12 cellular contexts compared by ENCODE assay signal in the genomic region with DNA sequence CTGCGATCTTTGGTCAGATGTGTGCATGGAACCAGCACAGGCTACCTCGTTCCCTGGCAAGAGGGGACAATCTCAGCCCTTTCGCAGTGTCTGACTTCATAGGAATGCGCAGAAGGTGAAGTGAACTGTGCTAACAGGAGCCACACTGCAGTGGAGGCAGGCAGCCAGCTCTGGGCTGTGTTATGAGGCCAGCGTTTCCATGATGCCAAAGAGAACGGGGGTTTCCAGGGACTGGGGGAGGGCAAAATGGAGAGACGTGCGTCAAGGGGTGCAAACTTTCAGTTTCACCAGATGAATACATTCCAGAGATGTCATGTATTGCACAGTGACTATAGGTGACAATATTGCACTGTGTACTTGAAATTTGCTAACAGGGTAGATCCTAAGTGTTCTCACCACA. TPM values are rescaled to one million over a fixed set of nuclear protein-coding genes. Genes with fewer than 3 reads are reported as not detected.
DNase-seq lines count a peak whose midpoint lies in the region; ATAC-seq, FAIRE-seq and TF ChIP-seq lines count a peak whose summit lies in the region.
"Had no signal": no experiment of that assay in that cellular context is flagged by ENCODE, and none has a peak within 500 bp of the region (broad histone marks: within the 10 kb centered on the region; RNA-seq: fewer than 3 reads in every experiment).

No MANE protein-coding gene starts in this region.

- TF ChIP-seq POLR2A in HepG2 (IDR thresholded peaks at IDR 0.05; ENCODE audit: insufficient read depth in 1 of 2, low read depth in 2 of 2, low read length in 2 of 2) = no peak
- no peak for TF ChIP-seq POLR2A in right lobe of liver (IDR thresholded peaks at IDR 0.05)
- no peak for TF ChIP-seq POLR2A in gastrocnemius medialis (IDR thresholded peaks at IDR 0.05)

- no peaks in the 10 kb centered on the region for H3K27me3 Mint-ChIP-seq in T-helper 2 cell treated with Interferon-gamma antibody and Interleukin-4, amounts not matched to agents 5 μg/mL and 100 μg/mL, for 36 hours (ENCODE audit: low read depth)
- no peaks in the 10 kb centered on the region for H3K27me3 Mint-ChIP-seq in effector memory CD8-positive, alpha-beta T cell
- H3K27me3 Mint-ChIP-seq: T-cell had no signal

- H4K20me1 ChIP-seq in HepG2 (ENCODE audit: insufficient read depth, low read length) = no peaks in the 10 kb centered on the region

- no peaks in the 10 kb centered on the region for H3K9me3 ChIP-seq in HepG2 (ENCODE audit: low read length)
- H3K9me3 ChIP-seq in right lobe of liver = no peaks in the 10 kb centered on the region
- H3K9me3 ChIP-seq in gastrocnemius medialis = no peaks in the 10 kb centered on the region

- DNase-seq in HepG2 (ENCODE audit: low spot score) = no peak
- no peak for DNase-seq in right lobe of liver
- peak; percentile 76 for DNase-seq in T-helper 2 cell treated with Interferon-gamma antibody and Interleukin-4, amounts not matched to agents 5 μg/mL and 100 μg/mL, for 36 hours (ENCODE audit: low spot score)
- no peak for DNase-seq in effector memory CD8-positive, alpha-beta T cell
- no peak for DNase-seq in NCI-H446 treated with DMSO at 0.1 percent for 48 hours (lab: John Stamatoyannopoulos, UW)
- no peak for DNase-seq in gastrocnemius medialis
- DNase-seq in sciatic nerve (ENCODE audit: low spot score) = no peak
- no peak for DNase-seq in DMS79 (lab: John Stamatoyannopoulos, UW)
- DNase-seq: KG1, NCI-H526 treated with DMSO at 0.1 percent for 48 hours had no signal

- no peak for TF ChIP-seq RAD21 in HepG2 (CRISPR knock-in tag; IDR thresholded peaks at IDR 0.05)

- 25% methylated on average over 2 of the region's 8 CpGs for WGBS in HepG2 (ENCODE audit: low lambda C conversion rate)
- 69% methylated on average over 6 of the region's 8 CpGs for WGBS in right lobe of liver (ENCODE audit: insufficient coverage, low coverage, low lambda C conversion rate, missing lambda C conversion rate)

- POLR2A ChIA-PET in HepG2 (lab: Yijun Ruan, JAX) = interaction anchor here (1.5 kb wide), 1 partner anchor 20 kb away, joined by 3 read pairs; no protein-coding TSS in a partner anchor

- no peak overlapping the region for H3K9ac ChIP-seq in HepG2 (ENCODE audit: insufficient read depth, low read depth, low read length)

- CTCF ChIA-PET in HepG2 (lab: Yijun Ruan, JAX; ENCODE audit: low intra/inter-chr PET ratio, low total read pairs) = interaction anchor here (9.0 kb wide), 1 partner anchor 120 kb away, joined by 696 read pairs; no protein-coding TSS in a partner anchor

- in situ Hi-C loops in HepG2 (cut with HindIII; ENCODE audit: extremely low pct_ligation_motif_present, low pct_unique_long_range_greater_than_20kb) (loop anchor here (5.0 to 10.0 kb wide), 2 partner anchors 113 to 115 kb away; no protein-coding TSS in a partner anchor), gastrocnemius medialis (cut with MboI; ENCODE audit: low sequenced_read_pairs in 4 of 4) (loop anchor here (5.0 to 25.0 kb wide), 2 partner anchors 110 to 120 kb away; no protein-coding TSS in a partner anchor)

- H3K4me3 ChIP-seq in HepG2 (replicated peaks in 1 of 3; ENCODE audit: insufficient read depth in 1 of 3, low read depth in 2 of 3, low read length in 3 of 3) = peak overlapping the region in 1 of 3 experiments; percentile 23; a peak in 2 of 6 replicates
- no peak overlapping the region for H3K4me3 ChIP-seq in right lobe of liver
- no peak overlapping the region for H3K4me3 ChIP-seq in gastrocnemius medialis

- H3K36me3 Mint-ChIP-seq in T-helper 2 cell treated with Interferon-gamma antibody and Interleukin-4, amounts not matched to agents 5 μg/mL and 100 μg/mL, for 36 hours (ENCODE audit: low read depth) = no peaks in the 10 kb centered on the region
- no peaks in the 10 kb centered on the region for H3K36me3 Mint-ChIP-seq in effector memory CD8-positive, alpha-beta T cell (ENCODE audit: insufficient read depth)
- H3K36me3 Mint-ChIP-seq: T-cell had no signal

- peak overlapping the region; percentile 67 for H3K27ac Mint-ChIP-seq in T-helper 2 cell treated with Interferon-gamma antibody and Interleukin-4, amounts not matched to agents 5 μg/mL and 100 μg/mL, for 36 hours
- H3K27ac Mint-ChIP-seq in effector memory CD8-positive, alpha-beta T cell = peak overlapping the region in 1 of 2 donors; percentile 83
- H3K27ac Mint-ChIP-seq: T-cell had no signal

- intact Hi-C loops in HepG2 (cut with micrococcal nuclease; ENCODE audit: unreplicated experiment) (loop anchor here (5.0 kb wide), 1 partner anchor 105 kb away; no protein-coding TSS in a partner anchor), right lobe of liver (cut with DNase I) (loop anchor here (5.0 kb wide), 1 partner anchor 120 kb away; no protein-coding TSS in a partner anchor), gastrocnemius medialis (cut with DNase I; ENCODE audit: low total_unique reads) (no loop called here), sciatic nerve (cut with DNase I) (loop anchor here (5.0 to 10.0 kb wide), 2 partner anchors 120 to 123 kb away; no protein-coding TSS in a partner anchor)

- peaks cover 8% of the 10 kb centered on the region for H3K4me1 Mint-ChIP-seq in T-helper 2 cell treated with Interferon-gamma antibody and Interleukin-4, amounts not matched to agents 5 μg/mL and 100 μg/mL, for 36 hours (ENCODE audit: low read depth)
- peaks cover 0 to 2% of the 10 kb centered on the region in 2 donors for H3K4me1 Mint-ChIP-seq in effector memory CD8-positive, alpha-beta T cell (ENCODE audit: low read depth in 2 of 2)

- peaks cover 9% of the 10 kb centered on the region; the same call in 1 of the 2 replicates for H3K4me1 ChIP-seq in HepG2 (ENCODE audit: insufficient read depth, low read length)
- no peaks in the 10 kb centered on the region for H3K4me1 ChIP-seq in right lobe of liver
- no peaks in the 10 kb centered on the region for H3K4me1 ChIP-seq in gastrocnemius medialis

- H3K79me2 ChIP-seq in HepG2 (ENCODE audit: insufficient read depth, low read length) = no peaks in the 10 kb centered on the region

- no peak for FAIRE-seq in HepG2 (lab: Jason Lieb, UNC)

- H3K27ac ChIP-seq in HepG2 (ENCODE audit: extremely low read length, insufficient read depth, low read length) = no peak overlapping the region
- no peak overlapping the region for H3K27ac ChIP-seq in right lobe of liver
- no peak overlapping the region for H3K27ac ChIP-seq in gastrocnemius medialis

- ATAC-seq in HepG2 = peak; percentile 59
- no peak for ATAC-seq in right lobe of liver
- peak; percentile 79 for ATAC-seq in effector memory CD8-positive, alpha-beta T cell (replicated peaks)
- no peak for ATAC-seq in gastrocnemius medialis
- ATAC-seq in sciatic nerve = no peak

- peak overlapping the region; percentile 42; the same call in 1 of the 2 replicates for H3K4me2 ChIP-seq in HepG2 (ENCODE audit: low read depth, low read length)

- H2AFZ ChIP-seq in HepG2 (ENCODE audit: low read length) = no peak overlapping the region

- no TSS peak for BruUV-seq in HepG2 (replicated peaks; lab: Mats Ljungman, UMichigan)

- no peak for TF ChIP-seq EP300 in HepG2 (IDR thresholded peaks at IDR 0.05; ENCODE audit: low read depth in 2 of 2, low read length in 2 of 2)
- TF ChIP-seq EP300 in HepG2 (CRISPR knock-in tag; IDR thresholded peaks at IDR 0.05; ENCODE audit: borderline replicate concordance) = no peak

- H3K4me3 Mint-ChIP-seq in T-helper 2 cell treated with Interferon-gamma antibody and Interleukin-4, amounts not matched to agents 5 μg/mL and 100 μg/mL, for 36 hours = peak overlapping the region; percentile 27
- H3K4me3 Mint-ChIP-seq in effector memory CD8-positive, alpha-beta T cell = no peak overlapping the region
- H3K4me3 Mint-ChIP-seq: T-cell had no signal

- H3K9me3 Mint-ChIP-seq in T-helper 2 cell treated with Interferon-gamma antibody and Interleukin-4, amounts not matched to agents 5 μg/mL and 100 μg/mL, for 36 hours = no peaks in the 10 kb centered on the region
- H3K9me3 Mint-ChIP-seq in effector memory CD8-positive, alpha-beta T cell = no peaks in the 10 kb centered on the region
- H3K9me3 Mint-ChIP-seq: T-cell had no signal

- H3K36me3 ChIP-seq in HepG2 (replicated peaks in 1 of 2; ENCODE audit: control insufficient read depth in 1 of 2, insufficient read depth in 2 of 2, low read length in 2 of 2) = no peaks in the 10 kb centered on the region
- H3K36me3 ChIP-seq in right lobe of liver = no peaks in the 10 kb centered on the region
- no peaks in the 10 kb centered on the region for H3K36me3 ChIP-seq in gastrocnemius medialis

- TF ChIP-seq CTCF in HepG2 (CRISPR knock-in tag; IDR thresholded peaks at IDR 0.05) (no peak), right lobe of liver (IDR thresholded peaks at IDR 0.05) (no peak), gastrocnemius medialis (IDR thresholded peaks at IDR 0.05 in 4 of 5, conservative IDR thresholded peaks at IDR 0.05 in 1 of 5) (no peak)

- H3K27me3 ChIP-seq in HepG2 (ENCODE audit: control insufficient read depth in 1 of 2, insufficient read depth in 2 of 2, low read length in 2 of 2) (no peaks in the 10 kb centered on the region), right lobe of liver (no peaks in the 10 kb centered on the region), gastrocnemius medialis (no peaks in the 10 kb centered on the region)

TF ChIP-seq in HepG2, 621 proteins besides CTCF, POLR2A, EP300 and RAD21:
- no peak for TF ChIP-seq MBNL3 (CRISPR knock-in tag; conservative IDR thresholded peaks at IDR 0.05)

RNA-seq across cellular contexts. Expression of gene CLDN34, which starts 30.4 kb away (rescaled TPM):
- total RNA-seq in HepG2 (2016; rRNA removed; fragmentation: Illumina TruSeq; extraction: Trizol) (0.21 TPM in 1 of 2 replicates, not detected in the other), right lobe of liver (under 1 TPM in 2 of 6 experiments, not detected in 4; 0.22 to 0.39 TPM), gastrocnemius medialis (not detected), sciatic nerve (not detected)
- not detected in 2 replicates for total RNA-seq in HepG2 (2016; cell fraction: cytosol; rRNA removed; fragmentation: Illumina TruSeq; extraction: Trizol; ENCODE audit: low read depth)
- not detected in 2 replicates for total RNA-seq in HepG2 (2016; cell fraction: insoluble cytoplasmic fraction; rRNA removed; fragmentation: Illumina TruSeq; extraction: Trizol)
- not detected in 2 replicates for total RNA-seq in HepG2 (2016; cell fraction: membrane; rRNA removed; fragmentation: Illumina TruSeq; extraction: Trizol)
- total RNA-seq in HepG2 (2016; cell fraction: nucleus; rRNA removed; fragmentation: Illumina TruSeq; extraction: Trizol) = not detected in 2 replicates
- polyA plus RNA-seq in HepG2 (2011; rRNA removed) = not detected in 2 replicates
- not detected in 2 replicates for polyA plus RNA-seq in HepG2 (2011; cell fraction: cytosol; rRNA removed)
- 0.18 and 0.19 TPM in 2 replicates for polyA plus RNA-seq in HepG2 (2011; cell fraction: nucleus; rRNA removed)
- not detected in 2 replicates for polyA plus RNA-seq in HepG2 (2012)
- not detected in 2 replicates for polyA plus RNA-seq in HepG2 (2016; cell fraction: cytosol; fragmentation: Illumina TruSeq; extraction: Trizol; ENCODE audit: low read depth)
- polyA plus RNA-seq in HepG2 (2016; cell fraction: insoluble cytoplasmic fraction; fragmentation: Illumina TruSeq; extraction: Trizol; ENCODE audit: low read depth) = not detected in 2 replicates
- polyA plus RNA-seq in HepG2 (2016; cell fraction: membrane; fragmentation: Illumina TruSeq; extraction: Trizol; ENCODE audit: low read depth) = not detected in 2 replicates
- polyA plus RNA-seq in HepG2 (2016; cell fraction: nucleus; fragmentation: Illumina TruSeq; extraction: Trizol; ENCODE audit: insufficient read depth, low read depth) = not detected in 2 replicates
- not detected in 2 replicates for polyA minus RNA-seq in HepG2 (2011; rRNA and poly(A)+ RNA removed; ENCODE audit: low replicate concordance)
- not detected in 2 replicates for polyA minus RNA-seq in HepG2 (2011; cell fraction: cytosol; rRNA and poly(A)+ RNA removed)
- 0.62 and 1.0 TPM in 2 replicates for polyA minus RNA-seq in HepG2 (2011; cell fraction: nucleus; rRNA and poly(A)+ RNA removed)
- total RNA-seq: omental fat pad, T-cell had no signal

Comparison
In these comparisons a context has a peak if more than half of its experiments do, and no peak if none do; other contexts are left out.
1. ATAC-seq: peak in HepG2 (single experiment) and effector memory CD8-positive, alpha-beta T cell (single experiment); none in right lobe of liver (0 of 4), gastrocnemius medialis (0 of 2) and sciatic nerve (single experiment).